In the genomic region with DNA sequence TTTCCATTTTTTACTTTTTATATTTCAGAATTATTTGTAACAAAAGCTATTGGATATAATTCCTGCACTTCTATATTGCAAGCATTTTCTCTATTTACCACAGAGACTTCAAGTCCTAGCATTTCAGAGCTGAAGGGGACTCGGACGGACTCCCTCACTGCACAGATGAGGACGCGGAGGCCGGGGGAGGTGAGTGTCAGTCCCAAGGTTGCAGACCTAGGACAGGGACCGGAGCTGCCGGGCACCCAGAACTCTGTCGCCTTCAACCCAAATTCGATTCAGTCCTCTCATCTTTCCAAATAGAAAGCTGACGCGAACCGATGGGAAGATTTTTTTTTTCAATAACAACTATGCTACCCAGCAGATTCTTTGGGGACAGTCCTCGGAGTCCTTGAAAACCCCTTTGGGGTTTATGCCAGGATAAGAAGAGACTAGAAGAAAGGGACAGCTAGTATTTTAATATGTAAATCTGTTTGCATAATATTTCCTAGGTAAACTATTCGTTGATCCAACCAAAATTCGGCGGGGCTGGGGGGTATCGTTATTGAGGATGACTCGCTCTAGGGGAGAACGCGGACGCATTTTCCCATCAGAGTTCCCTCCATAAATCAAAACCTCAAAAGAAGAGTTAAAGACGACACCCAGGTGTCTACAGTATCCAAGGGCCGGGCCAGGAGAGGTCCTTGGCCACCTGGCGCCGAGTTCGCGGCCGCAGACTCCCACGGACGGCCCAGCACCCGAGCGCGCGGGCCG, we compare ENCODE assay signal across 11 cellular contexts. TPM values are rescaled to one million over a fixed set of nuclear protein-coding genes. Genes with fewer than 3 reads are reported as not detected.
DNase-seq lines count a peak whose midpoint lies in the region; ATAC-seq and TF ChIP-seq lines count a peak whose summit lies in the region.
"Had no signal": no experiment of that assay in that cellular context is flagged by ENCODE, and none has a peak within 500 bp of the region (broad histone marks: within the 10 kb centered on the region; RNA-seq: fewer than 3 reads in every experiment).

No MANE protein-coding gene starts in this region.

- peak overlapping the region; percentile 67 for H3K4me3 Mint-ChIP-seq in WTC11

- H3K4me3 ChIP-seq in iPS-18a (ENCODE audit: low read length) (peak overlapping the region; percentile 67), smooth muscle cell (peak overlapping the region; percentile 49), OCI-LY7 (ENCODE audit: low read depth, low read length, poor library complexity, severe bottlenecking) (no peak overlapping the region)

- peaks cover 5% of the 10 kb centered on the region for H3K4me1 ChIP-seq in iPS-18a (ENCODE audit: control insufficient read depth, low read depth, low read length)
- no peaks in the 10 kb centered on the region for H3K4me1 ChIP-seq in smooth muscle cell (ENCODE audit: low read depth)
- H3K4me1 ChIP-seq in OCI-LY7 (ENCODE audit: insufficient read depth, low read length, poor library complexity, severe bottlenecking) = no peaks in the 10 kb centered on the region

- CTCF ChIA-PET in WTC11 (lab: Charles Lee) (interaction anchor here (0.5 to 0.6 kb wide), 3 partner anchors 39 to 676 kb away, joined by 3 to 4 read pairs (median 3); no protein-coding TSS in a partner anchor), OCI-LY7 (lab: Charles Lee; ENCODE audit: unreplicated experiment) (no interaction called here)

- WGBS in smooth muscle cell (ENCODE audit: low lambda C conversion rate) = 13% methylated on average over 35 of the region's 35 CpGs

- TF ChIP-seq CTCF in WTC11 (IDR thresholded peaks at IDR 0.05) (no peak), smooth muscle cell (IDR thresholded peaks at IDR 0.05; ENCODE audit: borderline replicate concordance, insufficient read depth, poor library complexity, severe bottlenecking) (no peak), OCI-LY7 (conservative IDR thresholded peaks at IDR 0.05; ENCODE audit: low read length) (no peak)

- H3K4me2 ChIP-seq in smooth muscle cell (peak overlapping the region; percentile 93), OCI-LY7 (ENCODE audit: low read length) (no peak overlapping the region)

- H3K36me3 ChIP-seq in iPS-18a (ENCODE audit: control insufficient read depth, low read depth, low read length) (no peaks in the 10 kb centered on the region), smooth muscle cell (ENCODE audit: low read depth) (no peaks in the 10 kb centered on the region), OCI-LY7 (ENCODE audit: insufficient read depth, low read length) (no peaks in the 10 kb centered on the region)

- H3K9ac ChIP-seq in iPS-18a (ENCODE audit: low read length) (peak overlapping the region; percentile 36), smooth muscle cell (ENCODE audit: low read depth) (no peak overlapping the region)

- no peaks in the 10 kb centered on the region for H3K79me2 ChIP-seq in smooth muscle cell (ENCODE audit: low read depth)
- no peaks in the 10 kb centered on the region for H3K79me2 ChIP-seq in OCI-LY7 (ENCODE audit: insufficient read depth, low read depth, low read length)

- no TSS peak for BruUV-seq in OCI-LY7 (replicated peaks; lab: Mats Ljungman, UMichigan)

- H2AFZ ChIP-seq in smooth muscle cell (ENCODE audit: low read depth) (no peak overlapping the region), OCI-LY7 (ENCODE audit: low read length) (no peak overlapping the region)

- peaks cover 85% of the 10 kb centered on the region for H3K27me3 Mint-ChIP-seq in WTC11 (ENCODE audit: low read depth)

- POLR2A ChIA-PET in WTC11 (lab: Charles Lee) = no interaction called here
- POLR2A ChIA-PET in OCI-LY7 (lab: Charles Lee) = interaction anchor here (0.7 to 1.0 kb wide), 3 partner anchors 16 to 432 kb away, joined by 3 read pairs; no protein-coding TSS in a partner anchor

- DNase-seq in DMS53 (lab: John Stamatoyannopoulos, UW) = peak; percentile 31
- DNase-seq in DMS53 treated with DMSO at 0.1 percent for 48 hours (lab: John Stamatoyannopoulos, UW; ENCODE audit: unreplicated experiment) = no peak
- DNase-seq in WTC11 (ENCODE audit: low spot score) = no peak
- no peak for DNase-seq in smooth muscle cell (lab: John Stamatoyannopoulos, UW; ENCODE audit: unreplicated experiment)
- no peak for DNase-seq in OCI-LY7 (ENCODE audit: low spot score)
- DNase-seq: NCI-H2227 treated with DMSO at 0.1 percent for 48 hours had no signal

- H3K9me3 ChIP-seq in iPS-18a (ENCODE audit: control insufficient read depth, low read depth, low read length) (peaks cover 3% of the 10 kb centered on the region), smooth muscle cell (replicated peaks; ENCODE audit: low read depth) (no peaks in the 10 kb centered on the region), OCI-LY7 (ENCODE audit: low read length) (no peaks in the 10 kb centered on the region)

- H3K27ac Mint-ChIP-seq in WTC11 = no peak overlapping the region

- H3F3A ChIP-seq in smooth muscle cell (ENCODE audit: low read depth) = no peaks in the 10 kb centered on the region

- H3K4me1 Mint-ChIP-seq in WTC11 = peaks cover 9% of the 10 kb centered on the region

- ATAC-seq in WTC11 = no peak
- no peak for ATAC-seq in HG03280 (IDR thresholded peaks at IDR 0.05; ENCODE audit: unreplicated experiment)
- ATAC-seq in GM21723 (IDR thresholded peaks at IDR 0.05; ENCODE audit: unreplicated experiment) = no peak

- H3K27ac ChIP-seq in iPS-18a (ENCODE audit: low read length) = no peak overlapping the region
- no peak overlapping the region for H3K27ac ChIP-seq in smooth muscle cell (ENCODE audit: low read depth)
- H3K27ac ChIP-seq in OCI-LY7 (ENCODE audit: low read depth, low read length, poor library complexity, severe bottlenecking) = no peak overlapping the region
- H3K27ac ChIP-seq: 22Rv1 had no signal

- H3K27me3 ChIP-seq in iPS-18a (ENCODE audit: control insufficient read depth, insufficient read depth, low read length) = peaks cover 57% of the 10 kb centered on the region
- H3K27me3 ChIP-seq in smooth muscle cell (ENCODE audit: low read depth) = peaks cover 100% of the 10 kb centered on the region

- H4K20me1 ChIP-seq in smooth muscle cell (ENCODE audit: low read depth) (no peaks in the 10 kb centered on the region), OCI-LY7 (ENCODE audit: insufficient read depth, low read length) (no peaks in the 10 kb centered on the region)

- no peaks in the 10 kb centered on the region for H3K9me2 ChIP-seq in OCI-LY7 (ENCODE audit: insufficient read depth, low read length)

- H3K9me3 Mint-ChIP-seq in WTC11 = no peaks in the 10 kb centered on the region

- no peaks in the 10 kb centered on the region for H3K36me3 Mint-ChIP-seq in WTC11

- intact Hi-C loops in OCI-LY7 (cut with micrococcal nuclease; ENCODE audit: unreplicated experiment) = no loop called here

TF ChIP-seq in WTC11, 78 proteins besides CTCF, POLR2A, EP300 and RAD21 (continues in another document):
- TF ChIP-seq TCF7 (CRISPR knock-in tag; IDR thresholded peaks at IDR 0.05; ENCODE audit: low read depth) = no peak
- TF ChIP-seq CREB1 (CRISPR knock-in tag; IDR thresholded peaks at IDR 0.05) = no peak
- TF ChIP-seq, protein P1, sequence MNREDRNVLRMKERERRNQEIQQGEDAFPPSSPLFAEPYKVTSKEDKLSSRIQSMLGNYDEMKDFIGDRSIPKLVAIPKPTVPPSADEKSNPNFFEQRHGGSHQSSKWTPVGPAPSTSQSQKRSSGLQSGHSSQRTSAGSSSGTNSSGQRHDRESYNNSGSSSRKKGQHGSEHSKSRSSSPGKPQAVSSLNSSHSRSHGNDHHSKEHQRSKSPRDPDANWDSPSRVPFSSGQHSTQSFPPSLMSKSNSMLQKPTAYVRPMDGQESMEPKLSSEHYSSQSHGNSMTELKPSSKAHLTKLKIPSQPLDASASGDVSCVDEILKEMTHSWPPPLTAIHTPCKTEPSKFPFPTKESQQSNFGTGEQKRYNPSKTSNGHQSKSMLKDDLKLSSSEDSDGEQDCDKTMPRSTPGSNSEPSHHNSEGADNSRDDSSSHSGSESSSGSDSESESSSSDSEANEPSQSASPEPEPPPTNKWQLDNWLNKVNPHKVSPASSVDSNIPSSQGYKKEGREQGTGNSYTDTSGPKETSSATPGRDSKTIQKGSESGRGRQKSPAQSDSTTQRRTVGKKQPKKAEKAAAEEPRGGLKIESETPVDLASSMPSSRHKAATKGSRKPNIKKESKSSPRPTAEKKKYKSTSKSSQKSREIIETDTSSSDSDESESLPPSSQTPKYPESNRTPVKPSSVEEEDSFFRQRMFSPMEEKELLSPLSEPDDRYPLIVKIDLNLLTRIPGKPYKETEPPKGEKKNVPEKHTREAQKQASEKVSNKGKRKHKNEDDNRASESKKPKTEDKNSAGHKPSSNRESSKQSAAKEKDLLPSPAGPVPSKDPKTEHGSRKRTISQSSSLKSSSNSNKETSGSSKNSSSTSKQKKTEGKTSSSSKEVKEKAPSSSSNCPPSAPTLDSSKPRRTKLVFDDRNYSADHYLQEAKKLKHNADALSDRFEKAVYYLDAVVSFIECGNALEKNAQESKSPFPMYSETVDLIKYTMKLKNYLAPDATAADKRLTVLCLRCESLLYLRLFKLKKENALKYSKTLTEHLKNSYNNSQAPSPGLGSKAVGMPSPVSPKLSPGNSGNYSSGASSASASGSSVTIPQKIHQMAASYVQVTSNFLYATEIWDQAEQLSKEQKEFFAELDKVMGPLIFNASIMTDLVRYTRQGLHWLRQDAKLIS (CRISPR knock-in tag; IDR thresholded peaks at IDR 0.05; ENCODE audit: borderline replicate concordance) = no peak
- TF ChIP-seq, protein P2, sequence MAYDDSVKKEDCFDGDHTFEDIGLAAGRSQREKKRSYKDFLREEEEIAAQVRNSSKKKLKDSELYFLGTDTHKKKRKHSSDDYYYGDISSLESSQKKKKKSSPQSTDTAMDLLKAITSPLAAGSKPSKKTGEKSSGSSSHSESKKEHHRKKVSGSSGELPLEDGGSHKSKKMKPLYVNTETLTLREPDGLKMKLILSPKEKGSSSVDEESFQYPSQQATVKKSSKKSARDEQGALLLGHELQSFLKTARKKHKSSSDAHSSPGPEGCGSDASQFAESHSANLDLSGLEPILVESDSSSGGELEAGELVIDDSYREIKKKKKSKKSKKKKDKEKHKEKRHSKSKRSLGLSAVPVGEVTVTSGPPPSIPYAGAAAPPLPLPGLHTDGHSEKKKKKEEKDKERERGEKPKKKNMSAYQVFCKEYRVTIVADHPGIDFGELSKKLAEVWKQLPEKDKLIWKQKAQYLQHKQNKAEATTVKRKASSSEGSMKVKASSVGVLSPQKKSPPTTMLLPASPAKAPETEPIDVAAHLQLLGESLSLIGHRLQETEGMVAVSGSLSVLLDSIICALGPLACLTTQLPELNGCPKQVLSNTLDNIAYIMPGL (CRISPR knock-in tag; IDR thresholded peaks at IDR 0.05) = no peak

RNA-seq across cellular contexts. Expression of a gene that starts 0.8 kb away (rescaled TPM):
- total RNA-seq in WTC11 (2021) (0.15 to 0.34 TPM (median 0.16 TPM) in 3 replicates), smooth muscle cell (not detected in 2 replicates), OCI-LY7 (2022) (not detected in 2 replicates)
- not detected in 2 replicates for polyA plus RNA-seq in smooth muscle cell
- not detected in 2 replicates for total RNA-seq in OCI-LY7 (2014; rRNA removed; shearing (Covaris generic))
- total RNA-seq: pulmonary artery endothelial cell had no signal

RNA-seq across cellular contexts. Expression of a gene that starts 38.8 kb away (rescaled TPM):
- 33.1 to 37.8 TPM (median 34.2 TPM) in 3 replicates for total RNA-seq in WTC11 (2021)
- total RNA-seq in smooth muscle cell = 24.8 and 28.2 TPM in 2 replicates
- polyA plus RNA-seq in smooth muscle cell = 2.9 and 5.5 TPM in 2 replicates
- total RNA-seq in OCI-LY7 (2014; rRNA removed; shearing (Covaris generic)) = 18.4 and 20.4 TPM in 2 replicates
- total RNA-seq in OCI-LY7 (2022) = 54.8 and 61.0 TPM in 2 replicates
